In the genomic region with DNA sequence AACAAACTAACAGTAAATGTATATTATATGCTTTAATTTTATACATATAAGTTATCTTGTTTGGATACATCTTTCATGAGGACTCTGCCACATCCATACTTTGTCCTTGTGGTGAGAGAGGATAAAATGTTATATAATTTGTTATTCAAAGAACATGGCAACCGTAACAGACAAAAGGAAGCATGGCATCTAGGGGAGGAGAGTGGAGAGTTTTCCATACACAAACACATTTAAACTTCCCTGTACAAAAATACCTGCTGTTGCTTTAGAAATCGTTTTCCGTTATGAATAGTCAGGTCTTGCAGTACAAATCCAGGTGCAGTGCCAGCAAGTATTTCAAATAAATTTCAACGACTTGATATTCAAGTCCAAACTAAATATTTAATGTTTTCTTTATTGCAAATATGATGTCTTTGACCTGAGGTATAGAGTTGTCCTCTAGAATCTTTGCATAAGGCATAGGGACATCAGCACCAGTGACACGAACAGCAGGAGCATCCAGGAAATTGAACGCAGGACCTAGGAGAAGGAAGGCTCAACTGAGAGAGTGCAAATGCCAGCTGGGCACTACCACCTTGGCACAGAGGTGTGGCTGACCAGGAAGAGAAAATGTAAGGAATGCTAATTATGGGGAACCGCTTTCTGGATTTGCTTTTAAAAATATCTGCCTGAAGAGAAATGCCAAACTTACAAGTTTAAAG, we compare ENCODE assay signal across 19 cellular contexts. TPM values are rescaled to one million over a fixed set of nuclear protein-coding genes. Genes with fewer than 3 reads are reported as not detected.
DNase-seq lines count a peak whose midpoint lies in the region; ATAC-seq and TF ChIP-seq lines count a peak whose summit lies in the region.
"Had no signal": no experiment of that assay in that cellular context is flagged by ENCODE, and none has a peak within 500 bp of the region (broad histone marks: within the 10 kb centered on the region; RNA-seq: fewer than 3 reads in every experiment).

No MANE protein-coding gene starts in this region.

- TF ChIP-seq CTCF in upper lobe of right lung (IDR thresholded peaks at IDR 0.05): no peak

- H3K27me3 Mint-ChIP-seq in activated naive CD8-positive, alpha-beta T cell treated with anti-CD3 and anti-CD28 coated beads, Interleukin-2, amount 10 ng/mL, durations not matched to agents 7 days and 5 days: no peaks in the 10 kb centered on the region
- no peaks in the 10 kb centered on the region for H3K27me3 Mint-ChIP-seq in activated naive CD8-positive, alpha-beta T cell treated with anti-CD3 and anti-CD28 coated beads, Interleukin-2, amount 50 U/mL, for 24 hours
- no peaks in the 10 kb centered on the region for H3K27me3 Mint-ChIP-seq in IgD-negative memory B cell
- H3K27me3 Mint-ChIP-seq: CD4-positive, CD25-positive, alpha-beta regulatory T cell had no signal

- no peaks in the 10 kb centered on the region for H3K27me3 ChIP-seq in upper lobe of right lung
- H3K27me3 ChIP-seq: Peyer's patch had no signal

- no peak overlapping the region for H3K4me3 Mint-ChIP-seq in activated naive CD8-positive, alpha-beta T cell treated with anti-CD3 and anti-CD28 coated beads, Interleukin-2, amount 10 ng/mL, durations not matched to agents 7 days and 5 days
- no peak overlapping the region for H3K4me3 Mint-ChIP-seq in activated naive CD8-positive, alpha-beta T cell treated with anti-CD3 and anti-CD28 coated beads, Interleukin-2, amount 50 U/mL, for 24 hours
- peak overlapping the region in 1 of 4 donors; percentile 0 for H3K4me3 Mint-ChIP-seq in IgD-negative memory B cell
- H3K4me3 Mint-ChIP-seq: HFFc6 had no signal

- ATAC-seq in activated naive CD8-positive, alpha-beta T cell treated with anti-CD3 and anti-CD28 coated beads, Interleukin-2, amount 10 ng/mL, durations not matched to agents 7 days and 5 days (ENCODE audit: low read depth): no peak
- ATAC-seq in activated naive CD8-positive, alpha-beta T cell treated with anti-CD3 and anti-CD28 coated beads, Interleukin-2, amount 50 U/mL, for 24 hours: no peak
- ATAC-seq in upper lobe of right lung: peak; percentile 26
- ATAC-seq: K562, Right ventricle myocardium inferior had no signal

- H3K27ac Mint-ChIP-seq in activated naive CD8-positive, alpha-beta T cell treated with anti-CD3 and anti-CD28 coated beads, Interleukin-2, amount 10 ng/mL, durations not matched to agents 7 days and 5 days: peak overlapping the region; percentile 38
- H3K27ac Mint-ChIP-seq in activated naive CD8-positive, alpha-beta T cell treated with anti-CD3 and anti-CD28 coated beads, Interleukin-2, amount 50 U/mL, for 24 hours: no peak overlapping the region
- peak overlapping the region in 2 of 3 donors; percentile 19 to 46 for H3K27ac Mint-ChIP-seq in IgD-negative memory B cell
- H3K27ac Mint-ChIP-seq: HFFc6 had no signal

- no peaks in the 10 kb centered on the region for H3K9me3 Mint-ChIP-seq in activated naive CD8-positive, alpha-beta T cell treated with anti-CD3 and anti-CD28 coated beads, Interleukin-2, amount 10 ng/mL, durations not matched to agents 7 days and 5 days
- no peaks in the 10 kb centered on the region for H3K9me3 Mint-ChIP-seq in activated naive CD8-positive, alpha-beta T cell treated with anti-CD3 and anti-CD28 coated beads, Interleukin-2, amount 50 U/mL, for 24 hours
- H3K9me3 Mint-ChIP-seq in IgD-negative memory B cell: no peaks in the 10 kb centered on the region
- H3K9me3 Mint-ChIP-seq: CD4-positive, CD25-positive, alpha-beta regulatory T cell; HFFc6 had no signal

- no peaks in the 10 kb centered on the region for H3K9me3 ChIP-seq in upper lobe of right lung
- H3K9me3 ChIP-seq: Peyer's patch had no signal

- peaks cover 15% of the 10 kb centered on the region for H3K4me1 ChIP-seq in upper lobe of right lung

- DNase-seq in activated naive CD8-positive, alpha-beta T cell treated with anti-CD3 and anti-CD28 coated beads, Interleukin-2, amount 10 ng/mL, durations not matched to agents 7 days and 5 days: no peak
- DNase-seq in activated naive CD8-positive, alpha-beta T cell treated with anti-CD3 and anti-CD28 coated beads, Interleukin-2, amount 50 U/mL, for 24 hours: no peak
- DNase-seq in dermis microvascular lymphatic vessel endothelial cell (ENCODE audit: low read depth in 2 of 2) (peak; percentile 11 to 59), upper lobe of right lung (no peak), SW480 (ENCODE audit: low spot score) (no peak), putamen (ENCODE audit: low spot score) (no peak)
- DNase-seq: AML-193; Calu3; CD4-positive, CD25-positive, alpha-beta regulatory T cell; DMS53; HFFc6; NCI-H1092; NCI-H146; NCI-H2081 treated with DMSO at 0.1 percent for 48 hours; NCI-H510A; Peyer's patch had no signal

- H3K27ac ChIP-seq in upper lobe of right lung: no peak overlapping the region
- H3K27ac ChIP-seq: Peyer's patch had no signal

- H3K36me3 Mint-ChIP-seq in activated naive CD8-positive, alpha-beta T cell treated with anti-CD3 and anti-CD28 coated beads, Interleukin-2, amount 10 ng/mL, durations not matched to agents 7 days and 5 days: peaks cover 15% of the 10 kb centered on the region
- H3K36me3 Mint-ChIP-seq in activated naive CD8-positive, alpha-beta T cell treated with anti-CD3 and anti-CD28 coated beads, Interleukin-2, amount 50 U/mL, for 24 hours (ENCODE audit: low read depth): peaks cover 39% of the 10 kb centered on the region
- H3K36me3 Mint-ChIP-seq in IgD-negative memory B cell: peaks cover 2% of the 10 kb centered on the region

- no peak overlapping the region for H3K4me3 ChIP-seq in upper lobe of right lung
- H3K4me3 ChIP-seq: K562, Peyer's patch had no signal

- peaks cover 11% of the 10 kb centered on the region for H3K4me1 Mint-ChIP-seq in activated naive CD8-positive, alpha-beta T cell treated with anti-CD3 and anti-CD28 coated beads, Interleukin-2, amount 10 ng/mL, durations not matched to agents 7 days and 5 days
- H3K4me1 Mint-ChIP-seq in activated naive CD8-positive, alpha-beta T cell treated with anti-CD3 and anti-CD28 coated beads, Interleukin-2, amount 50 U/mL, for 24 hours: peaks cover 13% of the 10 kb centered on the region
- H3K4me1 Mint-ChIP-seq in IgD-negative memory B cell: peaks cover 7 to 12% (median 9%) of the 10 kb centered on the region in 3 donors

- POLR2A ChIA-PET in activated naive CD8-positive, alpha-beta T cell treated with anti-CD3 and anti-CD28 coated beads, Interleukin-2, amount 10 ng/mL, durations not matched to agents 7 days and 5 days (lab: Charles Lee): no interaction called here

- intact Hi-C loops in upper lobe of right lung (cut with DNase I): no loop called here

- peaks cover 91% of the 10 kb centered on the region for H3K36me3 ChIP-seq in upper lobe of right lung

RNA-seq across cellular contexts. Expression of gene PDHB, which starts 5.8 kb away (rescaled TPM):
- total RNA-seq in activated naive CD8-positive, alpha-beta T cell treated with anti-CD3 and anti-CD28 coated beads, Interleukin-2, amount 10 ng/mL, durations not matched to agents 7 days and 5 days: 10 to 100 TPM; 47.8 to 51.2 TPM
- 85.8 TPM for polyA plus RNA-seq in IgD-negative memory B cell
- total RNA-seq in dermis microvascular lymphatic vessel endothelial cell (60.3 and 63.6 TPM in 2 replicates), upper lobe of right lung (49.6 TPM)

Comparison
In these comparisons a context has a peak if more than half of its experiments do, and no peak if none do; other contexts are left out.
1. DNase-seq: peak in dermis microvascular lymphatic vessel endothelial cell (2 of 2); none in activated naive CD8-positive, alpha-beta T cell treated with anti-CD3 and anti-CD28 coated beads, Interleukin-2, amount 10 ng/mL, durations not matched to agents 7 days and 5 days (single experiment), activated naive CD8-positive, alpha-beta T cell treated with anti-CD3 and anti-CD28 coated beads, Interleukin-2, amount 50 U/mL, for 24 hours (single experiment), upper lobe of right lung (single experiment), SW480 (single experiment) and putamen (single experiment).